In the genomic region with DNA sequence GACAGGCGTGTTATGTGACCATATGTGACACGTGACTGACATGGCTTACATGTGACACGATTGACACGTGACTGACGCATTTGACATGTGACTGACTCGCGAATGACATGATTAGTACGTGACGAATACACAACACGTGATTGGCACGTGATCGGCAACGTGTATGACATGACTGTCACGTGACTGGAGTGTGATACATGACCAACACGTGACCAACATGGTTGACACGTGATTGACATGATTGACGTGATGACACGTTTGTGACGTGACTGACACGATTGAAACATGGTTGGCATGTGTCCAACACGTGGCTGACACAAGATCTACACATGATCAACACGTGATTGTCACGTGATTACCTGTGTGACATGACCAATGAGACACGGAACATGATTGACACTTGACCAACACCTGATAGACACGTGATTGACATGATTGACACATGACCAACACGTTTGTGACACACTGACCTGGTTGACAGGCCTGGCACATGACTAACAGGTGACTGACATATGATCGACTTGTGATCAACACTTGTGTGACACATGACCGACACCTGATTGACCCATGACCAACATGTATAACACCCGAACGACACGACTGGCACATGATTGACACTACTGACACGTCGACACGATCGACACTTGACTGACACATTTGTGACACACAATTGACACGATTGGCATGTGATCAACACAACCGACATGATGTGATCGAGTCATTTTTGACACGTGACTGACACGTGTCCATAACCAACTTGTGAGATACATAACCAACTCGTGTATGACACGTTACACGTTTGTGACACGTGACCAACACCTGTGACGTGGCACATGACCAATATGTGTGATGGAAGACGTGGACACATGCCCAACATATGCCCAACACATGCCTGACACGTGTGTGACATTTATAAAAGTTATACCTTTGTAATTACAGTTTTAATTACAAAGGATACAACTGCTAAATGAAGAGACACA, we compare ENCODE assay signal across 30 cellular contexts. TPM values are rescaled to one million over a fixed set of nuclear protein-coding genes. Genes with fewer than 3 reads are reported as not detected.
DNase-seq lines count a peak whose midpoint lies in the region; ATAC-seq, FAIRE-seq and TF ChIP-seq lines count a peak whose summit lies in the region.
"Had no signal": no experiment of that assay in that cellular context is flagged by ENCODE, and none has a peak within 500 bp of the region (broad histone marks: within the 10 kb centered on the region; RNA-seq: fewer than 3 reads in every experiment).

No MANE protein-coding gene starts in this region.

- CTCF ChIA-PET in Calu3 (lab: Charles Lee), result no interaction called here

- H3K36me3 ChIP-seq in HUES48 (ENCODE audit: control insufficient read depth, insufficient read depth, low read length), result peaks cover 4% of the 10 kb centered on the region; the same call in 1 of the 2 replicates
- H3K36me3 ChIP-seq in body of pancreas (replicated peaks in 1 of 2; ENCODE audit: insufficient read depth in 1 of 2, low read depth in 2 of 2), result no peaks in the 10 kb centered on the region
- peaks cover 3% of the 10 kb centered on the region for H3K36me3 ChIP-seq in mesendoderm (ENCODE audit: control insufficient read depth, insufficient read depth, low read length)
- no peaks in the 10 kb centered on the region for H3K36me3 ChIP-seq in osteoblast (ENCODE audit: insufficient read depth, low read length)
- H3K36me3 ChIP-seq in pancreas, result no peaks in the 10 kb centered on the region
- H3K36me3 ChIP-seq: esophagus squamous epithelium had no signal

- peaks cover 15% of the 10 kb centered on the region for H3K9me3 Mint-ChIP-seq in Calu3 (ENCODE audit: low read depth, unreplicated experiment)
- peaks cover 28 to 45% of the 10 kb centered on the region in 2 donors for H3K9me3 Mint-ChIP-seq in stimulated activated naive CD8-positive, alpha-beta T cell treated with anti-CD3 and anti-CD28 coated beads, Interleukin-15, amount 100 ng/mL, for 72 hours
- H3K9me3 Mint-ChIP-seq in activated CD4-positive, alpha-beta T cell treated with anti-CD3 and anti-CD28 coated beads, Interleukin-2, amount 10 ng/mL, durations not matched to agents 24 days and 14 days, result peaks cover 31% of the 10 kb centered on the region

- TF ChIP-seq POLR2A in body of pancreas (IDR thresholded peaks at IDR 0.05), result no peak

- 91 to 95% methylated on average over 45 to 47 of the region's 47 CpGs for WGBS in body of pancreas, 2 donors
- no CpG with 5 or more reads among the region's 47 CpGs for WGBS in mesendoderm (ENCODE audit: extremely low coverage, insufficient coverage, low lambda C conversion rate)
- 91 to 94% methylated on average over 47 of the region's 47 CpGs for WGBS in pancreas, 2 donors

- H3K27ac ChIP-seq in HUES48 (ENCODE audit: low read depth, low read length) (no peak overlapping the region), body of pancreas (no peak overlapping the region), mesendoderm (ENCODE audit: low read depth, low read length) (no peak overlapping the region), osteoblast (ENCODE audit: low read depth, low read length) (no peak overlapping the region), pancreas (no peak overlapping the region)
- H3K27ac ChIP-seq: esophagus squamous epithelium, gastroesophageal sphincter had no signal

- DNase-seq in Calu3, result no peak
- DNase-seq in body of pancreas, result peak in 1 of 4 donors; percentile 17
- DNase-seq in mesendoderm, result peak; percentile 19
- no peak for DNase-seq in osteoblast (ENCODE audit: insufficient read length, low spot score, missing footprints)
- no peak for DNase-seq in pancreas
- no peak for DNase-seq in stimulated activated naive CD8-positive, alpha-beta T cell treated with anti-CD3 and anti-CD28 coated beads, Interleukin-15, amount 100 ng/mL, for 72 hours
- no peak for DNase-seq in activated CD4-positive, alpha-beta T cell treated with anti-CD3 and anti-CD28 coated beads, Interleukin-2, amount 10 ng/mL, durations not matched to agents 24 days and 14 days
- DNase-seq: activated CD4-positive, alpha-beta T cell treated with anti-CD3 and anti-CD28 coated beads, Interleukin-2, amount 50 U/mL, for 4 hours; activated T-cell treated with anti-CD3 and anti-CD28 coated beads, Interleukin-2, amount 50 U/mL, for 72 hours; DMS153; esophagus squamous epithelium; hippocampal formation; Karpas-422; naive thymus-derived CD8-positive, alpha-beta T cell; NCI-H1417 treated with DMSO at 0.1 percent for 48 hours; NCI-H2081; NCI-H226; NCI-H69; PC-3; retina; small intestine; stimulated activated naive CD4-positive, alpha-beta T cell treated with Interleukin-2 at 50 U/mL for 16 hours had no signal

- no peak overlapping the region for H3K4ac ChIP-seq in mesendoderm (ENCODE audit: low read depth, low read length)

- H3K4me1 ChIP-seq in HUES48 (ENCODE audit: control insufficient read depth, insufficient read depth, low read length), result no peaks in the 10 kb centered on the region
- no peaks in the 10 kb centered on the region for H3K4me1 ChIP-seq in body of pancreas
- H3K4me1 ChIP-seq in mesendoderm (ENCODE audit: control insufficient read depth, low read depth, low read length), result no peaks in the 10 kb centered on the region
- H3K4me1 ChIP-seq in osteoblast (ENCODE audit: insufficient read depth, low read length), result no peaks in the 10 kb centered on the region
- no peaks in the 10 kb centered on the region for H3K4me1 ChIP-seq in pancreas
- H3K4me1 ChIP-seq: gastroesophageal sphincter had no signal

- ATAC-seq in body of pancreas (peak; percentile 31), pancreas (no peak)
- ATAC-seq in stimulated activated naive CD8-positive, alpha-beta T cell treated with anti-CD3 and anti-CD28 coated beads, Interleukin-15, amount 100 ng/mL, for 72 hours, result no peak
- ATAC-seq: activated T-cell treated with anti-CD3 and anti-CD28 coated beads, Interleukin-2, amount 50 U/mL, for 72 hours; gastroesophageal sphincter; naive thymus-derived CD8-positive, alpha-beta T cell; PC-3; SK-N-SH treated with all-trans-retinoic acid at 6 μM for 48 hours had no signal

- intact Hi-C loops in Calu3 (cut with micrococcal nuclease; ENCODE audit: unreplicated experiment), result no loop called here
- intact Hi-C loops in body of pancreas (cut with DNase I), result no loop called here
- intact Hi-C loops in pancreas (cut with DNase I), result no loop called here
- intact Hi-C loops in activated CD4-positive, alpha-beta T cell treated with anti-CD3 and anti-CD28 coated beads, Interleukin-2, amount 10 ng/mL, durations not matched to agents 24 days and 14 days (cut with micrococcal nuclease), result no loop called here

- no peak overlapping the region for H2BK15ac ChIP-seq in mesendoderm (replicated peaks; ENCODE audit: low read depth)

- H4K20me1 ChIP-seq in osteoblast (ENCODE audit: insufficient read depth, low read length), result no peaks in the 10 kb centered on the region

- H3K9ac ChIP-seq in HUES48 (ENCODE audit: low read depth, low read length) (no peak overlapping the region), mesendoderm (ENCODE audit: low read length) (no peak overlapping the region)

- TF ChIP-seq CTCF in Calu3 (IDR thresholded peaks at IDR 0.05; ENCODE audit: unreplicated experiment) (no peak), body of pancreas (IDR thresholded peaks at IDR 0.05) (no peak), osteoblast (IDR thresholded peaks at IDR 0.05; ENCODE audit: extremely low read depth, low read depth, low read length) (no peak), pancreas (IDR thresholded peaks at IDR 0.05) (no peak)

- FAIRE-seq in pancreas (lab: Jason Lieb, UNC), result no peak
- FAIRE-seq: small intestine, TTC549 had no signal

- no peaks in the 10 kb centered on the region for H3K79me2 ChIP-seq in mesendoderm (ENCODE audit: control insufficient read depth, insufficient read depth, low read length)
- no peaks in the 10 kb centered on the region for H3K79me2 ChIP-seq in osteoblast (ENCODE audit: insufficient read depth, low read length)

- peaks cover 55% of the 10 kb centered on the region for H3K9me3 ChIP-seq in HUES48 (ENCODE audit: control insufficient read depth, insufficient read depth, low read length)
- no peaks in the 10 kb centered on the region for H3K9me3 ChIP-seq in body of pancreas
- peaks cover 10% of the 10 kb centered on the region for H3K9me3 ChIP-seq in osteoblast (ENCODE audit: low read depth, low read length)
- H3K9me3 ChIP-seq in pancreas, result no peaks in the 10 kb centered on the region

- peak overlapping the region; percentile 64 for H3K27ac Mint-ChIP-seq in Calu3 (ENCODE audit: unreplicated experiment)
- H3K27ac Mint-ChIP-seq in stimulated activated naive CD8-positive, alpha-beta T cell treated with anti-CD3 and anti-CD28 coated beads, Interleukin-15, amount 100 ng/mL, for 72 hours, result no peak overlapping the region
- no peak overlapping the region for H3K27ac Mint-ChIP-seq in activated CD4-positive, alpha-beta T cell treated with anti-CD3 and anti-CD28 coated beads, Interleukin-2, amount 10 ng/mL, durations not matched to agents 24 days and 14 days
- H3K27ac Mint-ChIP-seq: activated T-cell treated with anti-CD3 and anti-CD28 coated beads, Interleukin-2, amount 50 U/mL, for 72 hours; dendritic cell treated with granulocyte-macrophage colony-stimulating factor and Interleukin-4, amounts not matched to agents 40 ng/mL and 50 ng/mL, for 4 days; T-helper 1 cell treated with Interleukin-12 subunit alpha and Interleukin-12 subunit beta and Interleukin-4 antibody, amounts not matched to agents 30 μg/mL and 1 μg/mL, for 36 hours had no signal

- no peak overlapping the region for H3K4me2 ChIP-seq in mesendoderm (ENCODE audit: low read length)
- no peak overlapping the region for H3K4me2 ChIP-seq in osteoblast (ENCODE audit: insufficient read depth, low read length)

- no peak overlapping the region for H2AK5ac ChIP-seq in mesendoderm (ENCODE audit: low read length)

- peak overlapping the region; percentile 42 for H3K4me3 ChIP-seq in HUES48 (ENCODE audit: low read depth, low read length)
- no peak overlapping the region for H3K4me3 ChIP-seq in body of pancreas
- H3K4me3 ChIP-seq in mesendoderm (ENCODE audit: low read length), result peak overlapping the region; percentile 1
- H3K4me3 ChIP-seq in osteoblast (ENCODE audit: insufficient read depth, low read length), result no peak overlapping the region
- no peak overlapping the region for H3K4me3 ChIP-seq in pancreas
- H3K4me3 ChIP-seq: esophagus squamous epithelium, gastroesophageal sphincter, lung had no signal

- H3K23ac ChIP-seq in mesendoderm (ENCODE audit: low read length), result no peak overlapping the region

- no peaks in the 10 kb centered on the region for H3K79me1 ChIP-seq in mesendoderm (ENCODE audit: low read length)

- H3K56ac ChIP-seq in mesendoderm (ENCODE audit: low read length), result no peak overlapping the region

- no peak overlapping the region for H3K4me3 Mint-ChIP-seq in Calu3 (ENCODE audit: low read depth, unreplicated experiment)
- no peak overlapping the region for H3K4me3 Mint-ChIP-seq in stimulated activated naive CD8-positive, alpha-beta T cell treated with anti-CD3 and anti-CD28 coated beads, Interleukin-15, amount 100 ng/mL, for 72 hours
- H3K4me3 Mint-ChIP-seq in activated CD4-positive, alpha-beta T cell treated with anti-CD3 and anti-CD28 coated beads, Interleukin-2, amount 10 ng/mL, durations not matched to agents 24 days and 14 days, result no peak overlapping the region
- H3K4me3 Mint-ChIP-seq: activated T-cell treated with anti-CD3 and anti-CD28 coated beads, Interleukin-2, amount 50 U/mL, for 72 hours; central memory CD8-positive, alpha-beta T cell; dendritic cell treated with granulocyte-macrophage colony-stimulating factor and Interleukin-4, amounts not matched to agents 40 ng/mL and 50 ng/mL, for 4 days; naive thymus-derived CD8-positive, alpha-beta T cell; T-helper 1 cell treated with Interleukin-12 subunit alpha and Interleukin-12 subunit beta and Interleukin-4 antibody, amounts not matched to agents 30 μg/mL and 1 μg/mL, for 36 hours had no signal

- H3K18ac ChIP-seq in mesendoderm (ENCODE audit: low read length), result no peak overlapping the region

- no peak overlapping the region for H2AFZ ChIP-seq in osteoblast (ENCODE audit: low read length)

- H4K5ac ChIP-seq in mesendoderm (ENCODE audit: low read length), result no peak overlapping the region

- H2BK120ac ChIP-seq in mesendoderm (ENCODE audit: low read depth, low read length), result no peak overlapping the region

- H3K4me1 Mint-ChIP-seq in Calu3 (ENCODE audit: low read depth, unreplicated experiment), result no peaks in the 10 kb centered on the region
- no peaks in the 10 kb centered on the region for H3K4me1 Mint-ChIP-seq in stimulated activated naive CD8-positive, alpha-beta T cell treated with anti-CD3 and anti-CD28 coated beads, Interleukin-15, amount 100 ng/mL, for 72 hours
- no peaks in the 10 kb centered on the region for H3K4me1 Mint-ChIP-seq in activated CD4-positive, alpha-beta T cell treated with anti-CD3 and anti-CD28 coated beads, Interleukin-2, amount 10 ng/mL, durations not matched to agents 24 days and 14 days
- H3K4me1 Mint-ChIP-seq: central memory CD8-positive, alpha-beta T cell had no signal

- no peak overlapping the region for H4K8ac ChIP-seq in mesendoderm (ENCODE audit: low read depth, low read length)

- H3K27me3 ChIP-seq in HUES48 (ENCODE audit: control insufficient read depth, insufficient read depth, low read length), result no peaks in the 10 kb centered on the region
- H3K27me3 ChIP-seq in body of pancreas, result no peaks in the 10 kb centered on the region
- H3K27me3 ChIP-seq in mesendoderm (ENCODE audit: insufficient read depth, low read length, poor library complexity), result no peaks in the 10 kb centered on the region
- H3K27me3 ChIP-seq in osteoblast (ENCODE audit: insufficient read depth, low read length), result no peaks in the 10 kb centered on the region
- H3K27me3 ChIP-seq in pancreas, result no peaks in the 10 kb centered on the region
- H3K27me3 ChIP-seq: esophagus squamous epithelium, gastroesophageal sphincter had no signal

- H3K36me3 Mint-ChIP-seq in Calu3 (ENCODE audit: insufficient read depth, unreplicated experiment), result peaks cover 35% of the 10 kb centered on the region
- H3K36me3 Mint-ChIP-seq in activated CD4-positive, alpha-beta T cell treated with anti-CD3 and anti-CD28 coated beads, Interleukin-2, amount 10 ng/mL, durations not matched to agents 24 days and 14 days (ENCODE audit: low read depth), result peaks cover 7% of the 10 kb centered on the region

- BruUV-seq in Calu3 (replicated peaks; lab: Mats Ljungman, UMichigan), result no TSS peak

- no peak overlapping the region for H2BK5ac ChIP-seq in mesendoderm (ENCODE audit: low read length)

- H3K27me3 Mint-ChIP-seq in Calu3 (ENCODE audit: unreplicated experiment), result no peaks in the 10 kb centered on the region
- no peaks in the 10 kb centered on the region for H3K27me3 Mint-ChIP-seq in stimulated activated naive CD8-positive, alpha-beta T cell treated with anti-CD3 and anti-CD28 coated beads, Interleukin-15, amount 100 ng/mL, for 72 hours
- H3K27me3 Mint-ChIP-seq in activated CD4-positive, alpha-beta T cell treated with anti-CD3 and anti-CD28 coated beads, Interleukin-2, amount 10 ng/mL, durations not matched to agents 24 days and 14 days, result no peaks in the 10 kb centered on the region
- H3K27me3 Mint-ChIP-seq: central memory CD8-positive, alpha-beta T cell; naive thymus-derived CD8-positive, alpha-beta T cell had no signal

RNA-seq across cellular contexts. Expression of a gene that starts 21.1 kb away (rescaled TPM):
- total RNA-seq in Calu3 (2022) (7.5 and 9.9 TPM in 2 replicates), body of pancreas (1 to 10 TPM in 1 of 2 donors, under 1 TPM in 1; 0.66 to 1.0 TPM), osteoblast (2.4 and 3.3 TPM in 2 replicates), pancreas (1 to 10 TPM; 1.3 to 2.2 (median 1.8) TPM)
- 0.62 TPM for polyA plus RNA-seq in mesendoderm (2013, experiment 1 of 2)
- polyA plus RNA-seq in mesendoderm (2013, experiment 2 of 2), result 0.53 TPM
- polyA plus RNA-seq in pancreas, result under 1 TPM; 0.53 to 0.56 TPM
- total RNA-seq in activated CD4-positive, alpha-beta T cell treated with anti-CD3 and anti-CD28 coated beads, Interleukin-2, amount 10 ng/mL, durations not matched to agents 24 days and 14 days, result 1.1 and 1.3 TPM in 2 replicates

Comparison
In these comparisons a context has a peak if more than half of its experiments do, and no peak if none do; other contexts are left out.
1. H3K4me3 ChIP-seq: peak in HUES48 (single experiment) and mesendoderm (single experiment); none in body of pancreas (0 of 2), osteoblast (single experiment) and pancreas (0 of 4).